Comparison of ENCODE assay signal across 25 cellular contexts in the genomic region with DNA sequence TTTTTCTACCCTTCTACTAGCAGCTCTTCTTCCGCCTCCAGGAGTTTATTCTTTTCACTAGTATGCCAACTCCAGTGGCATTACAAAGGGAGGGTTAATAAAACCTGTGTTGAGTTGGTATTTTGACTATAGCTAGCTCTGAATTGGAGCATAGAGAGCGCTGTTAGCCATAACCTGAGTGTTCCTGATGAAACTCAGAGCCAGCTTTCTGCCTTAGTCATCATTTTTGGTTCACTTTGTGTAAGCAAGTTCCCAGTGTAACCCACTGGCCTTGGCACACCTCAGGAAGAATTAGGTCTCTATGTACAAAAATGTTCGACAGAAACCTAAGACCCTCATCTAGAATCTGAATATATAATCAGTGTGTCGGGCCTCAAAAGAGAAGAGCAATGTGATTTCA.
DNase-seq lines count a peak whose midpoint lies in the region; ATAC-seq and TF ChIP-seq lines count a peak whose summit lies in the region.
"Had no signal": no experiment of that assay in that cellular context is flagged by ENCODE, and none has a peak within 500 bp of the region (broad histone marks: within the 10 kb centered on the region; RNA-seq: fewer than 3 reads in every experiment).

No MANE protein-coding gene starts in this region.

- intact Hi-C loops in IMR-90 (cut with micrococcal nuclease), result no loop called here
- intact Hi-C loops in dendritic cell treated with granulocyte-macrophage colony-stimulating factor and Interleukin-4, amounts not matched to agents 40 ng/mL and 50 ng/mL, for 4 days (cut with micrococcal nuclease), result no loop called here
- intact Hi-C loops in right lobe of liver (cut with DNase I), result no loop called here

- H3K36me3 ChIP-seq in IMR-90 (ENCODE audit: control insufficient read depth, insufficient read depth, low read length) (no peaks in the 10 kb centered on the region), OCI-LY3 (replicated peaks; ENCODE audit: low read depth, low read length) (no peaks in the 10 kb centered on the region), right lobe of liver (no peaks in the 10 kb centered on the region)
- H3K36me3 ChIP-seq: adrenal gland, brain microvascular endothelial cell, left ventricle myocardium inferior, ovary had no signal

- no peaks in the 10 kb centered on the region for H3K9me3 ChIP-seq in IMR-90 (ENCODE audit: control insufficient read depth, insufficient read depth, low read length)
- H3K9me3 ChIP-seq in OCI-LY3 (ENCODE audit: insufficient read depth, low read length), result no peaks in the 10 kb centered on the region
- no peaks in the 10 kb centered on the region for H3K9me3 ChIP-seq in right lobe of liver
- H3K9me3 ChIP-seq: adrenal gland, left ventricle myocardium inferior, ovary, testis had no signal

- H3K27ac ChIP-seq in IMR-90 (ENCODE audit: insufficient read depth, low read length) (no peak overlapping the region), OCI-LY3 (ENCODE audit: low read length) (no peak overlapping the region), right lobe of liver (no peak overlapping the region)
- H3K27ac ChIP-seq: adrenal gland, brain microvascular endothelial cell, left ventricle myocardium inferior, ovary, testis had no signal

- H3K4me2 ChIP-seq in IMR-90 (ENCODE audit: low read depth, low read length), result no peak overlapping the region
- 0 out of 2 replicates have a peak overlapping the region, but pooled peaks have one; percentile 7 for H3K4me2 ChIP-seq in OCI-LY3 (ENCODE audit: low read length)
- H3K4me2 ChIP-seq: GM23338 had no signal

- dilution Hi-C loops in IMR-90 (cut with HindIII; ENCODE audit: low sequenced_read_pairs, unreplicated experiment), result no loop called here

- H3K4me3 ChIP-seq in IMR-90 (ENCODE audit: insufficient read depth, low read depth, low read length) (no peak overlapping the region), OCI-LY3 (ENCODE audit: low read length) (no peak overlapping the region), right lobe of liver (no peak overlapping the region)
- H3K4me3 ChIP-seq: adrenal gland, GM23338, left ventricle myocardium inferior, ovary, testis had no signal

- H2AK5ac ChIP-seq in IMR-90 (ENCODE audit: low read depth, low read length), result no peak overlapping the region

- no peak overlapping the region for H2AFZ ChIP-seq in IMR-90 (replicated peaks; ENCODE audit: low read length, poor library complexity)
- no peak overlapping the region for H2AFZ ChIP-seq in OCI-LY3 (ENCODE audit: low read depth, low read length)
- H2AFZ ChIP-seq: GM23338 had no signal

- no peak overlapping the region for H4K5ac ChIP-seq in IMR-90 (ENCODE audit: low read depth, low read length)

- H4K91ac ChIP-seq in IMR-90 (ENCODE audit: insufficient read depth, low read depth, low read length), result no peak overlapping the region

- no peak overlapping the region for H3K18ac ChIP-seq in IMR-90 (ENCODE audit: low read depth, low read length)

- CTCF ChIA-PET in IMR-90 (lab: Yijun Ruan, JAX), result no interaction called here

- ATAC-seq in IMR-90 (ENCODE audit: low read depth) (no peak), right lobe of liver (peak; percentile 28 to 53 (median 38)), GM18873 (IDR thresholded peaks at IDR 0.05; ENCODE audit: low FRiP score, unreplicated experiment) (no peak)
- ATAC-seq: GM23338 had no signal

- no peaks in the 10 kb centered on the region for H3K79me2 ChIP-seq in OCI-LY3 (ENCODE audit: low read length)

- no peak overlapping the region for H4K8ac ChIP-seq in IMR-90 (ENCODE audit: low read depth in 2 of 2, low read length in 2 of 2)

- no peak for TF ChIP-seq RAD21 in IMR-90 (IDR thresholded peaks at IDR 0.05; ENCODE audit: low read length)

- H3K79me1 ChIP-seq in IMR-90 (ENCODE audit: low read depth in 1 of 2, low read length in 2 of 2), result no peaks in the 10 kb centered on the region

- no peak overlapping the region for H2AK9ac ChIP-seq in IMR-90 (replicated peaks; ENCODE audit: low read depth, low read length, poor library complexity)

- no CpG with 5 or more reads among the region's 4 CpGs for WGBS in IMR-90 (ENCODE audit: extremely low coverage in 2 of 2, insufficient read length in 1 of 2), 2 experiments
- 46% methylated on average over 3 of the region's 4 CpGs for WGBS in right lobe of liver (ENCODE audit: insufficient coverage, low coverage, low lambda C conversion rate, missing lambda C conversion rate)

- H3K4ac ChIP-seq in IMR-90 (ENCODE audit: low read depth, low read length), result no peak overlapping the region

- in situ Hi-C loops in IMR-90 (cut with MboI; ENCODE audit: low sequenced_read_pairs), result no loop called here

- H2BK120ac ChIP-seq in IMR-90 (ENCODE audit: low read depth, low read length), result no peak overlapping the region

- no peak overlapping the region for H3K14ac ChIP-seq in IMR-90 (replicated peaks; ENCODE audit: low read depth, low read length)

- BruUV-seq in IMR-90 (replicated peaks; lab: Mats Ljungman, UMichigan), result no TSS peak

- peaks cover 43% of the 10 kb centered on the region for H3K4me1 Mint-ChIP-seq in dendritic cell treated with granulocyte-macrophage colony-stimulating factor and Interleukin-4, amounts not matched to agents 40 ng/mL and 50 ng/mL, for 4 days (ENCODE audit: low read depth)
- no peaks in the 10 kb centered on the region for H3K4me1 Mint-ChIP-seq in activated T-cell treated with anti-CD3 and anti-CD28 coated beads, Interleukin-2, amount 50 U/mL, for 24 hours (ENCODE audit: low read depth)

- no peaks in the 10 kb centered on the region for H3K9me3 Mint-ChIP-seq in dendritic cell treated with granulocyte-macrophage colony-stimulating factor and Interleukin-4, amounts not matched to agents 40 ng/mL and 50 ng/mL, for 4 days
- no peaks in the 10 kb centered on the region for H3K9me3 Mint-ChIP-seq in activated T-cell treated with anti-CD3 and anti-CD28 coated beads, Interleukin-2, amount 50 U/mL, for 24 hours
- H3K9me3 Mint-ChIP-seq: activated CD4-positive, alpha-beta memory T cell treated with anti-CD3 and anti-CD28 coated beads for 36 hours; GM23338; stimulated activated naive CD8-positive, alpha-beta T cell treated with anti-CD3 and anti-CD28 coated beads, Interleukin-15, Interleukin-2, amounts not matched to agents 100 ng/mL and 50 ng/mL, for 24 hours had no signal

- POLR2A ChIA-PET in IMR-90 (lab: Charles Lee; ENCODE audit: unreplicated experiment), result no interaction called here

- H3K27me3 Mint-ChIP-seq in dendritic cell treated with granulocyte-macrophage colony-stimulating factor and Interleukin-4, amounts not matched to agents 40 ng/mL and 50 ng/mL, for 4 days, result no peaks in the 10 kb centered on the region
- H3K27me3 Mint-ChIP-seq in activated T-cell treated with anti-CD3 and anti-CD28 coated beads, Interleukin-2, amount 50 U/mL, for 24 hours, result no peaks in the 10 kb centered on the region
- H3K27me3 Mint-ChIP-seq: activated CD4-positive, alpha-beta memory T cell treated with anti-CD3 and anti-CD28 coated beads for 36 hours; stimulated activated naive CD8-positive, alpha-beta T cell treated with anti-CD3 and anti-CD28 coated beads, Interleukin-15, Interleukin-2, amounts not matched to agents 100 ng/mL and 50 ng/mL, for 24 hours had no signal

- no peak overlapping the region for H3K56ac ChIP-seq in IMR-90 (ENCODE audit: extremely low read depth, insufficient read depth, low read length)

- H3K4me3 Mint-ChIP-seq in dendritic cell treated with granulocyte-macrophage colony-stimulating factor and Interleukin-4, amounts not matched to agents 40 ng/mL and 50 ng/mL, for 4 days, result no peak overlapping the region
- no peak overlapping the region for H3K4me3 Mint-ChIP-seq in activated T-cell treated with anti-CD3 and anti-CD28 coated beads, Interleukin-2, amount 50 U/mL, for 24 hours
- H3K4me3 Mint-ChIP-seq: activated CD4-positive, alpha-beta memory T cell treated with anti-CD3 and anti-CD28 coated beads for 36 hours; GM23338; stimulated activated naive CD8-positive, alpha-beta T cell treated with anti-CD3 and anti-CD28 coated beads, Interleukin-15, Interleukin-2, amounts not matched to agents 100 ng/mL and 50 ng/mL, for 24 hours had no signal

- no peak overlapping the region for H3K9ac ChIP-seq in IMR-90 (ENCODE audit: low read depth, low read length)
- no peak overlapping the region for H3K9ac ChIP-seq in OCI-LY3 (ENCODE audit: low read length)

- no peak for TF ChIP-seq CTCF in IMR-90 (conservative IDR thresholded peaks at IDR 0.05; ENCODE audit: low read depth, low read length)
- TF ChIP-seq CTCF in OCI-LY3 (IDR thresholded peaks at IDR 0.05; ENCODE audit: low read depth, low read length), result no peak
- TF ChIP-seq CTCF in right lobe of liver (IDR thresholded peaks at IDR 0.05), result peak in 1 of 4 donors; percentile 7

- DNase-seq in IMR-90 (peak; percentile 34), right lobe of liver (no peak), amygdala (lab: John Stamatoyannopoulos, UW) (no peak), NCI-H1092 treated with DMSO at 0.1 percent for 48 hours (lab: John Stamatoyannopoulos, UW) (no peak)
- no peak for DNase-seq in activated T-cell treated with anti-CD3 and anti-CD28 coated beads, Interleukin-2, amount 50 U/mL, for 24 hours
- DNase-seq: activated CD4-positive, alpha-beta memory T cell treated with anti-CD3 and anti-CD28 coated beads for 36 hours; activated CD4-positive, CD25-positive, alpha-beta regulatory T cell treated with anti-CD3 and anti-CD28 coated beads, Interleukin-2, amount 50 U/mL, for 72 hours; activated naive CD4-positive, alpha-beta T cell; adrenal gland; brain microvascular endothelial cell; C1 segment of cervical spinal cord; effector CD4-positive, alpha-beta T cell; glutamatergic neuron; left ventricle myocardium inferior; mesenchymal stem cell; NCI-H1417; NCI-H2081; NCI-H748 treated with DMSO at 0.1 percent for 48 hours; ovary; testis had no signal

- H3K27me3 ChIP-seq in IMR-90 (ENCODE audit: control insufficient read depth, insufficient read depth, low read length) (no peaks in the 10 kb centered on the region), OCI-LY3 (ENCODE audit: low read depth, low read length) (no peaks in the 10 kb centered on the region), right lobe of liver (no peaks in the 10 kb centered on the region)
- H3K27me3 ChIP-seq: adrenal gland, brain microvascular endothelial cell, ovary, testis had no signal

- H2BK20ac ChIP-seq in IMR-90 (ENCODE audit: low read depth, low read length), result no peak overlapping the region

- H2BK15ac ChIP-seq in IMR-90 (ENCODE audit: low read depth, low read length), result no peak overlapping the region

- H4K20me1 ChIP-seq in IMR-90 (ENCODE audit: insufficient read depth, low read length) (no peaks in the 10 kb centered on the region), OCI-LY3 (ENCODE audit: insufficient read depth, low read length) (no peaks in the 10 kb centered on the region)

- H3K4me1 ChIP-seq in IMR-90 (ENCODE audit: control insufficient read depth, insufficient read depth, low read length) (peaks cover 2% of the 10 kb centered on the region), OCI-LY3 (ENCODE audit: low read length) (peaks cover 17% of the 10 kb centered on the region), right lobe of liver (peaks cover 0 to 12% (median 2%) of the 10 kb centered on the region in 4 donors)
- H3K4me1 ChIP-seq: adrenal gland, testis had no signal

- no peak overlapping the region for H2BK5ac ChIP-seq in IMR-90 (ENCODE audit: low read depth, low read length, poor library complexity, severe bottlenecking)

- H3K23ac ChIP-seq in IMR-90 (ENCODE audit: low read depth, low read length), result no peak overlapping the region

- peaks cover 63% of the 10 kb centered on the region for H3K36me3 Mint-ChIP-seq in dendritic cell treated with granulocyte-macrophage colony-stimulating factor and Interleukin-4, amounts not matched to agents 40 ng/mL and 50 ng/mL, for 4 days (ENCODE audit: low read depth)
- no peaks in the 10 kb centered on the region for H3K36me3 Mint-ChIP-seq in activated T-cell treated with anti-CD3 and anti-CD28 coated beads, Interleukin-2, amount 50 U/mL, for 24 hours (ENCODE audit: low read depth)
- H3K36me3 Mint-ChIP-seq: activated CD4-positive, alpha-beta memory T cell treated with anti-CD3 and anti-CD28 coated beads for 36 hours had no signal

- H3K27ac Mint-ChIP-seq in dendritic cell treated with granulocyte-macrophage colony-stimulating factor and Interleukin-4, amounts not matched to agents 40 ng/mL and 50 ng/mL, for 4 days, result peak overlapping the region; percentile 87
- no peak overlapping the region for H3K27ac Mint-ChIP-seq in activated T-cell treated with anti-CD3 and anti-CD28 coated beads, Interleukin-2, amount 50 U/mL, for 24 hours
- H3K27ac Mint-ChIP-seq: activated CD4-positive, alpha-beta memory T cell treated with anti-CD3 and anti-CD28 coated beads for 36 hours; GM23338; stimulated activated naive CD8-positive, alpha-beta T cell treated with anti-CD3 and anti-CD28 coated beads, Interleukin-15, Interleukin-2, amounts not matched to agents 100 ng/mL and 50 ng/mL, for 24 hours had no signal

- peaks cover 3% of the 10 kb centered on the region; the same call in 1 of the 2 replicates for H3K9me1 ChIP-seq in IMR-90 (ENCODE audit: insufficient read depth, low read length)

- TF ChIP-seq POLR2A in IMR-90 (IDR thresholded peaks at IDR 0.05; ENCODE audit: low read depth, low read length) (no peak), right lobe of liver (IDR thresholded peaks at IDR 0.05) (no peak)

Comparison
In these comparisons a context has a peak if more than half of its experiments do, and no peak if none do; other contexts are left out.
1. ATAC-seq: peak in right lobe of liver (4 of 4); none in IMR-90 (single experiment) and GM18873 (single experiment).